8 cellular contexts compared by ENCODE assay signal in the genomic region with DNA sequence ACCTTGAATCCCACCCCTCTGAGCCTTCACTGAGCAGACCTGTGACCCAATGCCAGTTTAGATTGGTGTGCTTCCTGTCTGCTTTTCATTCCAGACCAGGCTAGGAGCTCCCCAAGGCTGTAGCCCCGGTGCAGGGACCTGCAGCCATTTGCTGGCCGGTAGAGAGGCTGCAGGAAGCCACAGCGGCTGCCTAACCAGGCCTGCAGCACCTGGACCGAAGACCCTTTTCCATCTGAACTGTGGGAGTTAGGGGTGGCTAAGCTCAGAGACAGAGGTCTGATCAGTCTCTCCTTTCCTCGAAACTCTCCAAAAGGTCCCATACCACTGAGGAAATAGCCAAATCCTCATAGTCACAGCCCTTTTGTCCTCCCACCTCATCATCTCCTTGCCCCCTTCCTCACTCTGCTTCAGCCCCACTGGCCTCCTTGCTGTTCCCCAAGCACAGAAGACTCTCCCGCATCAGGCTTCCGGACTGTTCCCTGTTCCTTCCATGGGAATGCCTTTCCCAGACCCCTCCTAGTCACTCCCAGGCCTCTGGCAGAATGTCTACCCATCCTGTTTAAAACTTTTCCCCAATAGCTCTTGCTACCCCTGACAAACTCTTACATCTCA. TPM values are rescaled to one million over a fixed set of nuclear protein-coding genes. Genes with fewer than 3 reads are reported as not detected.
DNase-seq lines count a peak whose midpoint lies in the region; ATAC-seq and TF ChIP-seq lines count a peak whose summit lies in the region.

No MANE protein-coding gene starts in this region.

- intact Hi-C loops in cardiac septum (cut with DNase I) (no loop called here), posterior vena cava (cut with DNase I) (no loop called here)

- TF ChIP-seq CTCF in GM06990 (IDR thresholded peaks at IDR 0.05; ENCODE audit: insufficient read depth, low read length, poor library complexity, severe bottlenecking) (no peak), WI38 (IDR thresholded peaks at IDR 0.05; ENCODE audit: low read depth, low read length) (no peak), retinal pigment epithelial cell (conservative IDR thresholded peaks at IDR 0.05; ENCODE audit: low read depth, low read length) (no peak)

- H3K36me3 ChIP-seq in GM06990 (ENCODE audit: control insufficient read depth, insufficient read depth, low read length) = no peaks in the 10 kb centered on the region; the same call in 1 of the 2 replicates

- no peak for ATAC-seq in GM18909 (IDR thresholded peaks at IDR 0.05; ENCODE audit: poor library complexity, unreplicated experiment)

- no peak for DNase-seq in GM06990 (ENCODE audit: extremely low read depth, insufficient read length)
- DNase-seq in cardiac septum (ENCODE audit: low spot score) = peak; percentile 62
- no peak for DNase-seq in retinal pigment epithelial cell (ENCODE audit: low read depth)
- DNase-seq in OCI-M1 (lab: John Stamatoyannopoulos, UW) = no peak
- no peak for DNase-seq in posterior vena cava (ENCODE audit: low spot score)
- no peak for DNase-seq in NCI-H2081 treated with DMSO at 0.1 percent for 48 hours (lab: John Stamatoyannopoulos, UW)

- no peaks in the 10 kb centered on the region for H3K27me3 ChIP-seq in GM06990 (replicated peaks; ENCODE audit: control insufficient read depth, insufficient read depth, low read length)

- peak overlapping the region; percentile 79 for H3K4me3 ChIP-seq in GM06990 (replicated peaks; ENCODE audit: low read depth, low read length)
- H3K4me3 ChIP-seq in WI38 (ENCODE audit: low read depth, low read length) = peak overlapping the region; percentile 88
- H3K4me3 ChIP-seq in retinal pigment epithelial cell (ENCODE audit: low read length) = peak overlapping the region; percentile 91

RNA-seq across cellular contexts. Expression of gene TTC4, which starts 0.7 kb away (rescaled TPM):
- total RNA-seq in cardiac septum (16.7 TPM), posterior vena cava (10 to 100 TPM; 13.9 to 16.8 TPM)

RNA-seq across cellular contexts. Expression of gene PARS2, which starts 49.3 kb away (rescaled TPM):
- 3.8 TPM for total RNA-seq in cardiac septum
- 1 to 10 TPM; 2.3 to 2.8 TPM for total RNA-seq in posterior vena cava
